Comparison of ENCODE assay signal across 8 cellular contexts in genomic region chr13:28574617-28575142, GRCh38.
DNase-seq lines count a peak whose midpoint lies in the region; ATAC-seq and TF ChIP-seq lines count a peak whose summit lies in the region.

No MANE protein-coding gene starts in this region.

- TF ChIP-seq CTCF in natural killer cell (IDR thresholded peaks at IDR 0.05), result no peak

- H3K27me3 Mint-ChIP-seq in natural killer cell (ENCODE audit: low read depth in 2 of 2), result peaks cover 8 to 10% of the 10 kb centered on the region in 2 donors
- peaks cover 14 to 15% of the 10 kb centered on the region in 2 donors for H3K27me3 Mint-ChIP-seq in natural killer cell treated with Interleukin-12 subunit alpha and Interleukin-12 subunit beta and Interleukin-15 and Interleukin-18, amount 100 ng/mL, for 72 hours

- no peaks in the 10 kb centered on the region for H3K9me3 Mint-ChIP-seq in natural killer cell
- no peaks in the 10 kb centered on the region for H3K9me3 Mint-ChIP-seq in natural killer cell treated with Interleukin-12 subunit alpha and Interleukin-12 subunit beta and Interleukin-15 and Interleukin-18, amount 100 ng/mL, for 72 hours

- intact Hi-C loops in natural killer cell (cut with micrococcal nuclease), result no loop called here

- H3K4me3 Mint-ChIP-seq in natural killer cell, result no peak overlapping the region
- H3K4me3 Mint-ChIP-seq in natural killer cell treated with Interleukin-12 subunit alpha and Interleukin-12 subunit beta and Interleukin-15 and Interleukin-18, amount 100 ng/mL, for 72 hours, result no peak overlapping the region

- no peak overlapping the region for H3K27ac Mint-ChIP-seq in natural killer cell
- H3K27ac Mint-ChIP-seq in natural killer cell treated with Interleukin-12 subunit alpha and Interleukin-12 subunit beta and Interleukin-15 and Interleukin-18, amount 100 ng/mL, for 72 hours, result no peak overlapping the region

- no peaks in the 10 kb centered on the region for H3K4me1 Mint-ChIP-seq in natural killer cell
- no peaks in the 10 kb centered on the region for H3K4me1 Mint-ChIP-seq in natural killer cell treated with Interleukin-12 subunit alpha and Interleukin-12 subunit beta and Interleukin-15 and Interleukin-18, amount 100 ng/mL, for 72 hours (ENCODE audit: low read depth in 2 of 2)

- ATAC-seq in GM19023 (IDR thresholded peaks at IDR 0.05; ENCODE audit: unreplicated experiment) (peak; percentile 55), natural killer cell (no peak)
- ATAC-seq in natural killer cell treated with Interleukin-12 subunit alpha and Interleukin-12 subunit beta and Interleukin-15 and Interleukin-18, amount 100 ng/mL, for 72 hours, result no peak

- DNase-seq in SIG-M5 (lab: John Stamatoyannopoulos, UW), result peak; percentile 34
- DNase-seq in fibroblast of peridontal ligament (ENCODE audit: extremely low read depth), result peak; percentile 88
- DNase-seq in stimulated activated CD4-positive, alpha-beta T cell treated with anti-CD3 and anti-CD28 coated beads, Interleukin-1b, Interleukin-23, amount 100 ng/mL, for 48 hours, result peak; percentile 62
- DNase-seq in NCI-H524 (lab: John Stamatoyannopoulos, UW), result no peak
- no peak for DNase-seq in natural killer cell
- DNase-seq in natural killer cell treated with Interleukin-12 subunit alpha and Interleukin-12 subunit beta and Interleukin-15 and Interleukin-18, amount 100 ng/mL, for 72 hours (ENCODE audit: low spot score), result no peak
- DNase-seq in NCI-H1417 (lab: John Stamatoyannopoulos, UW), result no peak

- H3K36me3 Mint-ChIP-seq in natural killer cell, result no peaks in the 10 kb centered on the region
- H3K36me3 Mint-ChIP-seq in natural killer cell treated with Interleukin-12 subunit alpha and Interleukin-12 subunit beta and Interleukin-15 and Interleukin-18, amount 100 ng/mL, for 72 hours, result no peaks in the 10 kb centered on the region

Comparison
In these comparisons a context has a peak if more than half of its experiments do, and no peak if none do; other contexts are left out.
1. DNase-seq: peak in SIG-M5 (single experiment), fibroblast of peridontal ligament (single experiment) and stimulated activated CD4-positive, alpha-beta T cell treated with anti-CD3 and anti-CD28 coated beads, Interleukin-1b, Interleukin-23, amount 100 ng/mL, for 48 hours (single experiment); none in NCI-H524 (0 of 2), natural killer cell (single experiment), natural killer cell treated with Interleukin-12 subunit alpha and Interleukin-12 subunit beta and Interleukin-15 and Interleukin-18, amount 100 ng/mL, for 72 hours (single experiment) and NCI-H1417 (0 of 3).